1 cellular context compared by ENCODE assay signal in the genomic region with DNA sequence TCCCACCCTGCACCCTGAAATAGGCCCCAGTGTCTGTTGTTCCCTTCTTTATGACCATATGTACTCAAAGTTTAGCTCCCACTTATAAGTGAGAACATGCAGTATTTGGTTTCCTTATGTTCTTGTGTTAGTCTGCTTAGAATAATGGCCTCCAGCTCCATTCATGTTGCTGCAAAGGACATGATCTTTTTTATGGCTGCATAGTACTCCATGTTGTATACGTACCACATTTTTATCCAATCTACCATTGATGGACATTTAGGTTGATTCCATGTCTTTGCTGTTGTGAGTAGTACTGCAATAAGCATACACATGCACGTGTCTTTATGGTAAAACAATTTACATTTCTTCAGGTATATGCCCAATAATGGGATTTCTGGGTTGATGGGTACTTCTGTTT.
TF ChIP-seq lines count a peak whose summit lies in the region.

No MANE protein-coding gene starts in this region.

TF ChIP-seq in SK-N-SH, 30 proteins besides CTCF, POLR2A, EP300 and RAD21 (continued from another document):
- TF ChIP-seq IRF3 (IDR thresholded peaks at IDR 0.05; ENCODE audit: low read depth, low read length), result no peak
- no peak for TF ChIP-seq TAF1 (IDR thresholded peaks at IDR 0.05; ENCODE audit: borderline replicate concordance, low read depth, low read length)
- TF ChIP-seq RCOR1 (IDR thresholded peaks at IDR 0.05; ENCODE audit: low read length), result no peak
- no peak for TF ChIP-seq YY1 (IDR thresholded peaks at IDR 0.05; ENCODE audit: low read depth)
- TF ChIP-seq MXI1 (IDR thresholded peaks at IDR 0.05; ENCODE audit: low read depth, low read length), result no peak
